Comparison of ENCODE assay signal across 10 cellular contexts in the genomic region with DNA sequence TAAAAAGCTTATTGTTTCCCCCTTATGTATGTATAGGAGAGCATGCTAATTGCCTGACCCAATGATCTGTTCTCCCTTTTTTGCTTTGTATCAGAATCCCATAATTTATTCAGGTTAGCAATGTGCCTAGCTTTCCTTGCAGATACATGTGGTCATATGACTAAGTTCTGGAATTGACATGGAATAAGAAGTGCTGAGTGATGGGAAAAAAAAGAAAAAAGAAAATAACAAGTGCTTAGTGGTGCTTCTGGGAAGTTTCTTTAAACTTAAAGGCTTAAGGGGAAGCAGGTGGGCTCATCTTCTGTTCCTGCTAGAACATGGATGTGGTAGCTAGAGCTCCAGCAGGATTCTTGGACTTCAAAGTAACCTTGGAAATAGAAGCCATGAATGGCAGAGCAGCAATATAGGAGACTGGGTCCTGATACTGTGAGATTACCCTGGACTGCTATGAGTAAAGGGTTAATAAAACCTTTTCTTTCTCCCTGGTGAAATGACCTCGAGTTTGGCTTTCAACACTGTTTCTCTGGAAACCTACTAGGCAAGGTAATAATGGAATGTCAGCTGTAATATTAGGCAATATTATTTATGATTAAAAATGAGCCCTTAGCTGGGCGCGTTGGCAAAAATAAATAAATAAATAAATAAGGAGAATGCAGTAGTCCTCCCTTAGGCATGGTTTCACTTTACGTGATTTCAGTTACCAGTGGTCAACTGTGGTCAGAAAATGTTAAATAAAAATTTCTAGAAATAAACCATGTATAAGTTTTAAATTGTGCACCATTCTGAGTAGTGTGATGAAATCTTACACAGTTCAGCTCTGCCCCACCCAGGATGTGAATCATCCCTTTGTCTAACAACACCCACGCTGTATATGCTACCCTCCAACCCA. TPM values are rescaled to one million over a fixed set of nuclear protein-coding genes. Genes with fewer than 3 reads are reported as not detected.
DNase-seq lines count a peak whose midpoint lies in the region; ATAC-seq and TF ChIP-seq lines count a peak whose summit lies in the region.
"Had no signal": no experiment of that assay in that cellular context is flagged by ENCODE, and none has a peak within 500 bp of the region (broad histone marks: within the 10 kb centered on the region; RNA-seq: fewer than 3 reads in every experiment).

No MANE protein-coding gene starts in this region.

- no peak overlapping the region for H3K27ac Mint-ChIP-seq in nephron progenitor cell

- H2AFZ ChIP-seq in PC-9: peak overlapping the region; percentile 34; the same call in 1 of the 2 replicates

- POLR2A ChIA-PET in PC-9 (lab: Charles Lee; ENCODE audit: unreplicated experiment): interaction anchor here (0.6 kb wide), 3 partner anchors 20 to 830 kb away, joined by 3 to 4 read pairs (median 4); no protein-coding TSS in a partner anchor

- H3K4me3 Mint-ChIP-seq in nephron progenitor cell: no peak overlapping the region

- H3K4me3 ChIP-seq in PC-9 (peak overlapping the region; percentile 46; the same call in 1 of the 2 replicates), gastroesophageal sphincter (no peak overlapping the region)
- H3K4me3 ChIP-seq: prostate gland had no signal

- DNase-seq in activated effector memory CD4-positive, alpha-beta T cell treated with anti-CD3 and anti-CD28 coated beads, Interleukin-2, amount 50 U/mL, for 16 hours: peak; percentile 62
- DNase-seq in activated effector memory CD4-positive, alpha-beta T cell treated with Interleukin-2 at 50 U/mL for 16 hours: no peak
- peak; percentile 38 to 82 for DNase-seq in PC-9
- peak; percentile 43 for DNase-seq in dedifferentiated amniotic fluid mesenchymal stem cell (ENCODE audit: extremely low spot score)
- DNase-seq in stimulated activated naive CD8-positive, alpha-beta T cell treated with anti-CD3 and anti-CD28 coated beads, Interleukin-15, Interleukin-2, amounts not matched to agents 100 U/mL and 50 U/mL, for 24 hours: peak; percentile 6
- no peak for DNase-seq in nephron progenitor cell
- DNase-seq: BE2C had no signal

- peaks cover 12% of the 10 kb centered on the region for H3K36me3 Mint-ChIP-seq in nephron progenitor cell (ENCODE audit: low read depth)

- CTCF ChIA-PET in PC-9 (lab: Charles Lee): no interaction called here

- H3K27me3 Mint-ChIP-seq in nephron progenitor cell (ENCODE audit: low read depth, poor library complexity): peaks cover 4% of the 10 kb centered on the region

- intact Hi-C loops in PC-9 (cut with micrococcal nuclease; ENCODE audit: unreplicated experiment): no loop called here

- TF ChIP-seq EP300 in gastroesophageal sphincter (IDR thresholded peaks at IDR 0.05): no peak

- H3F3A ChIP-seq in PC-9 (ENCODE audit: insufficient read depth, low read depth): peaks cover 22% of the 10 kb centered on the region

- ATAC-seq in stimulated activated naive CD8-positive, alpha-beta T cell treated with anti-CD3 and anti-CD28 coated beads, Interleukin-15, Interleukin-2, amounts not matched to agents 100 U/mL and 50 U/mL, for 24 hours: peak; percentile 49
- ATAC-seq in gastroesophageal sphincter (no peak), HG02973 (IDR thresholded peaks at IDR 0.05; ENCODE audit: unreplicated experiment) (no peak)

- H3K27ac ChIP-seq in PC-9 (peak overlapping the region; percentile 93), gastroesophageal sphincter (no peak overlapping the region)
- H3K27ac ChIP-seq: prostate gland had no signal

- no peaks in the 10 kb centered on the region for H4K20me1 ChIP-seq in PC-9 (ENCODE audit: insufficient read depth)

- TF ChIP-seq CTCF in PC-9 (conservative IDR thresholded peaks at IDR 0.05) (no peak), gastroesophageal sphincter (IDR thresholded peaks at IDR 0.05) (no peak), nephron progenitor cell (IDR thresholded peaks at IDR 0.05) (no peak)

- H3K9me3 Mint-ChIP-seq in nephron progenitor cell: peaks cover 22% of the 10 kb centered on the region

- H3K4me1 ChIP-seq in PC-9 (replicated peaks; ENCODE audit: insufficient read depth) (peaks cover 36% of the 10 kb centered on the region), gastroesophageal sphincter (no peaks in the 10 kb centered on the region)
- H3K4me1 ChIP-seq: BE2C, prostate gland had no signal

- no peaks in the 10 kb centered on the region; the same call in 1 of the 2 replicates for H3K9me2 ChIP-seq in PC-9 (ENCODE audit: insufficient read depth)

- no peak for TF ChIP-seq POLR2A in gastroesophageal sphincter (IDR thresholded peaks at IDR 0.05)

- no TSS peak for BruUV-seq in PC-9 (replicated peaks; lab: Mats Ljungman, UMichigan)

- WGBS in gastroesophageal sphincter (ENCODE audit: low coverage in 1 of 2), 2 donors: 50 to 70% methylated on average over 2 to 4 of the region's 5 CpGs

- H3K9me3 ChIP-seq in PC-9 (ENCODE audit: insufficient read depth, low read depth): peaks cover 8% of the 10 kb centered on the region; the same call in 1 of the 2 replicates
- no peaks in the 10 kb centered on the region for H3K9me3 ChIP-seq in gastroesophageal sphincter
- H3K9me3 ChIP-seq: BE2C, prostate gland had no signal

- no peaks in the 10 kb centered on the region for H3K4me1 Mint-ChIP-seq in nephron progenitor cell

- no peaks in the 10 kb centered on the region for H3K79me2 ChIP-seq in PC-9 (ENCODE audit: low read depth)

- peak overlapping the region; percentile 73 for H3K4me2 ChIP-seq in PC-9

- no peaks in the 10 kb centered on the region for H3K27me3 ChIP-seq in PC-9 (ENCODE audit: insufficient read depth, low read depth)
- H3K27me3 ChIP-seq in gastroesophageal sphincter: no peaks in the 10 kb centered on the region
- H3K27me3 ChIP-seq: BE2C had no signal

- H3K36me3 ChIP-seq in PC-9 (ENCODE audit: low read depth) (peaks cover 10% of the 10 kb centered on the region), gastroesophageal sphincter (no peaks in the 10 kb centered on the region)
- H3K36me3 ChIP-seq: BE2C, prostate gland had no signal

RNA-seq across cellular contexts. Expression of a gene that starts 16.7 kb away (rescaled TPM):
- 31.2 and 31.5 TPM in 2 replicates for total RNA-seq in PC-9 (2021)
- total RNA-seq in gastroesophageal sphincter: 10 to 100 TPM; 16.9 to 29.9 (median 20.3) TPM

Comparison
In these comparisons a context has a peak if more than half of its experiments do, and no peak if none do; other contexts are left out.
1. DNase-seq: peak in activated effector memory CD4-positive, alpha-beta T cell treated with anti-CD3 and anti-CD28 coated beads, Interleukin-2, amount 50 U/mL, for 16 hours (single experiment), PC-9 (2 of 2), dedifferentiated amniotic fluid mesenchymal stem cell (single experiment) and stimulated activated naive CD8-positive, alpha-beta T cell treated with anti-CD3 and anti-CD28 coated beads, Interleukin-15, Interleukin-2, amounts not matched to agents 100 U/mL and 50 U/mL, for 24 hours (single experiment); none in activated effector memory CD4-positive, alpha-beta T cell treated with Interleukin-2 at 50 U/mL for 16 hours (single experiment) and nephron progenitor cell (single experiment).